Comparison of ENCODE assay signal across 10 cellular contexts in genomic region chr3:130820976-130821375, GRCh38.
DNase-seq lines count a peak whose midpoint lies in the region; ATAC-seq, FAIRE-seq and TF ChIP-seq lines count a peak whose summit lies in the region.
"Had no signal": no experiment of that assay in that cellular context is flagged by ENCODE, and none has a peak within 500 bp of the region (broad histone marks: within the 10 kb centered on the region; RNA-seq: fewer than 3 reads in every experiment).

No MANE protein-coding gene starts in this region.

- H3K9me2 ChIP-seq in MM.1S (replicated peaks; ENCODE audit: insufficient read depth, low read length) = no peaks in the 10 kb centered on the region

- H3K4me3 ChIP-seq in A549 = no peak overlapping the region
- H3K4me3 ChIP-seq in MM.1S (ENCODE audit: low read length) = no peak overlapping the region

- H3K9me3 ChIP-seq in A549 (no peaks in the 10 kb centered on the region), MM.1S (replicated peaks; ENCODE audit: insufficient read depth, low read length) (no peaks in the 10 kb centered on the region)

- H2AFZ ChIP-seq in MM.1S (ENCODE audit: low read length) = no peak overlapping the region

- no peaks in the 10 kb centered on the region for H3K79me2 ChIP-seq in MM.1S (ENCODE audit: low read length)

- H3K4me1 ChIP-seq in A549 (peaks cover 7% of the 10 kb centered on the region; the same call in 2 of the 3 replicates), MM.1S (ENCODE audit: low read length) (no peaks in the 10 kb centered on the region)

- ATAC-seq in A549 = peak; percentile 54 to 97; a peak in 5 of 6 replicates

- no peak for FAIRE-seq in A549 (lab: Jason Lieb, UNC)

- no peak overlapping the region for H3K9ac ChIP-seq in MM.1S (ENCODE audit: low read length)

- H3K4me2 ChIP-seq in A549 (peak overlapping the region; percentile 22; the same call in 2 of the 3 replicates), MM.1S (ENCODE audit: low read depth, low read length) (no peak overlapping the region)

- TF ChIP-seq EP300 in A549 (IDR thresholded peaks at IDR 0.05) = no peak

- TF ChIP-seq RAD21 in A549 (conservative IDR thresholded peaks at IDR 0.05 in 1 of 2, IDR thresholded peaks at IDR 0.05 in 1 of 2) = no peak

- POLR2A ChIA-PET in A549 (lab: Yijun Ruan, JAX) = no interaction called here

- H3F3A ChIP-seq in MM.1S (ENCODE audit: insufficient read depth, low read length) = no peaks in the 10 kb centered on the region

- no peaks in the 10 kb centered on the region for H4K20me1 ChIP-seq in MM.1S (ENCODE audit: insufficient read depth, low read length)

- H3K27me3 ChIP-seq in MM.1S (replicated peaks; ENCODE audit: insufficient read depth, low read length) = no peaks in the 10 kb centered on the region

- no peak for TF ChIP-seq CTCF in A549 (IDR thresholded peaks at IDR 0.05)
- no peak for TF ChIP-seq CTCF in MM.1S (IDR thresholded peaks at IDR 0.05; ENCODE audit: low read length)

- H3K36me3 ChIP-seq in MM.1S (replicated peaks; ENCODE audit: insufficient read depth, low read length) = no peaks in the 10 kb centered on the region

- TF ChIP-seq POLR2A in A549 (IDR thresholded peaks at IDR 0.05; ENCODE audit: low read length) = no peak

- 3% methylated on average over 2 of the region's 2 CpGs for WGBS in A549 (ENCODE audit: missing lambda C conversion rate)

- CTCF ChIA-PET in A549 (lab: Yijun Ruan, JAX) = no interaction called here

- H3K27ac ChIP-seq in A549 (no peak overlapping the region), MM.1S (ENCODE audit: low read length) (no peak overlapping the region)

- DNase-seq in A549 (ENCODE audit: low read depth in 1 of 2, low spot score in 1 of 2) = peak; percentile 17 to 53
- peak; percentile 10 for DNase-seq in HK-2 (ENCODE audit: unreplicated experiment)
- peak; percentile 92 for DNase-seq in SW480 (ENCODE audit: low spot score)
- DNase-seq in inferior parietal cortex (ENCODE audit: extremely low spot score) = peak; percentile 32
- no peak for DNase-seq in activated CD4-positive, alpha-beta T cell treated with anti-CD3 and anti-CD28 coated beads, Interleukin-2, amount 50 U/mL, for 48 hours
- no peak for DNase-seq in MM.1S
- DNase-seq in T-helper 2 cell = no peak
- no peak for DNase-seq in effector CD8-positive, alpha-beta T cell (lab: John Stamatoyannopoulos, UW)
- DNase-seq: CD4-positive, CD25-positive, alpha-beta regulatory T cell; NK-92 treated with Interleukin-12 subunit alpha and Interleukin-12 subunit beta, amount 100 ng/mL, for 24 hours had no signal

TF ChIP-seq in A549, 52 proteins besides CTCF, POLR2A, EP300 and RAD21:
- TF ChIP-seq FOSL2 (IDR thresholded peaks at IDR 0.05) (peak; percentile 55; the same call in 1 of the 2 replicates), FOSL2 (CRISPR knock-in tag; IDR thresholded peaks at IDR 0.05) (peak; percentile 70), CBX2 (IDR thresholded peaks at IDR 0.05; ENCODE audit: borderline replicate concordance, low read depth) (no peak), HES2 (IDR thresholded peaks at IDR 0.05) (peak; percentile 74), HMGXB4 (CRISPR knock-in tag; IDR thresholded peaks at IDR 0.05; ENCODE audit: borderline replicate concordance) (no peak), CEBPB (IDR thresholded peaks at IDR 0.05) (peak; percentile 83 to 84), JUNB (IDR thresholded peaks at IDR 0.05) (peak; percentile 47; the same call in 1 of the 2 replicates)

Comparison
In these comparisons a context has a peak if more than half of its experiments do, and no peak if none do; other contexts are left out.
1. DNase-seq: peak in A549 (2 of 2), HK-2 (single experiment), SW480 (single experiment) and inferior parietal cortex (single experiment); none in activated CD4-positive, alpha-beta T cell treated with anti-CD3 and anti-CD28 coated beads, Interleukin-2, amount 50 U/mL, for 48 hours (0 of 2), MM.1S (single experiment), T-helper 2 cell (0 of 5) and effector CD8-positive, alpha-beta T cell (single experiment).